Comparison of ENCODE assay signal across 13 cellular contexts in the genomic region with DNA sequence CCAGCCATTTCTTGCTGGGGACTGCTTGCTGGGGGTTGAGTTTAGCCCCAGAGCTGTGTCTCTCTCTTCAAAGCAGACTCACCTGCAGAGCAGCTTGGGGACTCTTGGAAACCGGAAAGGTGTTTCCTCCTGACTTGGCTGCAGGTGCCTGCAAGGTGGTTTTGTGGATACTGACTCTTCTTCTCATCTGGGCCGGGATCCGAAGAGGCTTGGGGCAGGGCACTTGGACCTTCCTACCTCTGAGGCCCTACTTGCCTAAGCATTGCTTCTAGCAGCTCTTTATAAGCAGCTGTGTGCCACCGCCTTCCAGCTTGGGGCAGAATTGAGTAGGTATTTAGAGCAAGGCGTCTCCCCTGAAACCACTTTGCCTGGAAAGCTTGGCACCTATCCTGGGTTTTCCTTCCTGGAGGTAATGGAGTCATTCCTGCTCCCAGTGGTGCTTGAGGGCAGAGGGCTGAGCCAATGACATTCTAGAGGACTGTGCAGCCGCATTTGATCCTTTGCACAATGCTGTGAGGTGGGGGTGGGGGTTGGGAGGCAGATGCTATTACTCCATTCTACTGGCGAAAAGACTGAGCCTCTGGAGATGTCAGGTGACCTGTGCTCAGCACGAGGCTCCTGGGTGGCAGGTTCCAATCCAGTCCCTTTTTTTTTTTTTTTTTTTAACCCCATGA. TPM values are rescaled to one million over a fixed set of nuclear protein-coding genes. Genes with fewer than 3 reads are reported as not detected.
DNase-seq lines count a peak whose midpoint lies in the region; ATAC-seq and TF ChIP-seq lines count a peak whose summit lies in the region.
"Had no signal": no experiment of that assay in that cellular context is flagged by ENCODE, and none has a peak within 500 bp of the region (broad histone marks: within the 10 kb centered on the region; RNA-seq: fewer than 3 reads in every experiment).

No MANE protein-coding gene starts in this region.

- TF ChIP-seq CTCF in activated CD8-positive, alpha-beta T cell treated with anti-CD3 and anti-CD28 coated beads for 36 hours (IDR thresholded peaks at IDR 0.05): no peak

- peak overlapping the region; percentile 96 for H3K27ac Mint-ChIP-seq in stimulated activated memory B cell treated with anti-CD40 and anti-IgM and Interleukin-4, amounts not matched to agents 10 μg/mL and 1 μg/mL and 100 μg/mL, for 72 hours
- no peak overlapping the region for H3K27ac Mint-ChIP-seq in activated CD8-positive, alpha-beta T cell treated with anti-CD3 and anti-CD28 coated beads for 36 hours
- H3K27ac Mint-ChIP-seq: T-helper 17 cell had no signal

- H3K9me3 Mint-ChIP-seq in stimulated activated memory B cell treated with anti-CD40 and anti-IgM and Interleukin-4, amounts not matched to agents 10 μg/mL and 1 μg/mL and 100 μg/mL, for 72 hours: no peaks in the 10 kb centered on the region
- H3K9me3 Mint-ChIP-seq in activated CD8-positive, alpha-beta T cell treated with anti-CD3 and anti-CD28 coated beads for 36 hours: no peaks in the 10 kb centered on the region
- H3K9me3 Mint-ChIP-seq: activated T-helper 1 cell treated with anti-CD3 and anti-CD28 coated beads, Interleukin-12 subunit alpha, Interleukin-12 subunit beta, Interleukin-2, Interleukin-4 antibody, amounts not matched to agents 30 ng/mL and 10 ng/mL and 1 ng/mL, durations not matched to agents 14 hours and 24 hours and 36 hours had no signal

- no peak for ATAC-seq in stimulated activated memory B cell treated with anti-CD40 and anti-IgM and Interleukin-4, amounts not matched to agents 10 μg/mL and 1 μg/mL and 100 μg/mL, for 72 hours
- ATAC-seq in HG02763 (IDR thresholded peaks at IDR 0.05; ENCODE audit: unreplicated experiment) (no peak), HG02938 (IDR thresholded peaks at IDR 0.05; ENCODE audit: unreplicated experiment) (no peak)
- no peak for ATAC-seq in activated CD8-positive, alpha-beta T cell treated with anti-CD3 and anti-CD28 coated beads for 36 hours
- ATAC-seq: psoas muscle, T-helper 17 cell had no signal

- peaks cover 21% of the 10 kb centered on the region for H3K36me3 Mint-ChIP-seq in stimulated activated memory B cell treated with anti-CD40 and anti-IgM and Interleukin-4, amounts not matched to agents 10 μg/mL and 1 μg/mL and 100 μg/mL, for 72 hours
- no peaks in the 10 kb centered on the region for H3K36me3 Mint-ChIP-seq in activated CD8-positive, alpha-beta T cell treated with anti-CD3 and anti-CD28 coated beads for 36 hours (ENCODE audit: low read depth)

- POLR2A ChIA-PET in activated CD8-positive, alpha-beta T cell treated with anti-CD3 and anti-CD28 coated beads for 36 hours (lab: Charles Lee): interaction anchor here (1.0 kb wide), 3 partner anchors 14 to 21 kb away, joined by 3 to 4 read pairs (median 3); no protein-coding TSS in a partner anchor

- H3K27me3 Mint-ChIP-seq in stimulated activated memory B cell treated with anti-CD40 and anti-IgM and Interleukin-4, amounts not matched to agents 10 μg/mL and 1 μg/mL and 100 μg/mL, for 72 hours: no peaks in the 10 kb centered on the region
- no peaks in the 10 kb centered on the region for H3K27me3 Mint-ChIP-seq in activated CD8-positive, alpha-beta T cell treated with anti-CD3 and anti-CD28 coated beads for 36 hours
- H3K27me3 Mint-ChIP-seq: T-helper 17 cell had no signal

- CTCF ChIA-PET in activated CD8-positive, alpha-beta T cell treated with anti-CD3 and anti-CD28 coated beads for 36 hours (lab: Charles Lee): interaction anchor here (2.1 kb wide), 1 partner anchor 77 kb away, joined by 6 read pairs; no protein-coding TSS in a partner anchor

- no peak overlapping the region for H3K4me3 Mint-ChIP-seq in stimulated activated memory B cell treated with anti-CD40 and anti-IgM and Interleukin-4, amounts not matched to agents 10 μg/mL and 1 μg/mL and 100 μg/mL, for 72 hours
- H3K4me3 Mint-ChIP-seq in activated CD8-positive, alpha-beta T cell treated with anti-CD3 and anti-CD28 coated beads for 36 hours: no peak overlapping the region
- H3K4me3 Mint-ChIP-seq: activated T-helper 1 cell treated with anti-CD3 and anti-CD28 coated beads, Interleukin-12 subunit alpha, Interleukin-12 subunit beta, Interleukin-2, Interleukin-4 antibody, amounts not matched to agents 30 ng/mL and 10 ng/mL and 1 ng/mL, durations not matched to agents 14 hours and 24 hours and 36 hours; T-helper 17 cell had no signal

- intact Hi-C loops in activated CD8-positive, alpha-beta T cell treated with anti-CD3 and anti-CD28 coated beads for 36 hours (cut with micrococcal nuclease): no loop called here

- H3K4me1 Mint-ChIP-seq in stimulated activated memory B cell treated with anti-CD40 and anti-IgM and Interleukin-4, amounts not matched to agents 10 μg/mL and 1 μg/mL and 100 μg/mL, for 72 hours: peaks cover 60% of the 10 kb centered on the region
- H3K4me1 Mint-ChIP-seq in activated CD8-positive, alpha-beta T cell treated with anti-CD3 and anti-CD28 coated beads for 36 hours (ENCODE audit: low read depth): peaks cover 36% of the 10 kb centered on the region

- DNase-seq in NCI-H2196 (lab: John Stamatoyannopoulos, UW; ENCODE audit: unreplicated experiment): peak; percentile 25
- no peak for DNase-seq in NCI-H2196 treated with DMSO at 0.1 percent for 48 hours (lab: John Stamatoyannopoulos, UW; ENCODE audit: unreplicated experiment)
- DNase-seq in SW480 (ENCODE audit: low spot score): peak; percentile 61
- peak; percentile 61 for DNase-seq in kidney tubule cell (ENCODE audit: low spot score)
- DNase-seq in activated CD8-positive, alpha-beta T cell treated with anti-CD3 and anti-CD28 coated beads for 36 hours: no peak
- DNase-seq: GDM1, NCI-H510A, T-helper 17 cell had no signal

RNA-seq across cellular contexts. Expression of a gene that starts 3.4 kb away (rescaled TPM):
- total RNA-seq in activated CD8-positive, alpha-beta T cell treated with anti-CD3 and anti-CD28 coated beads for 36 hours: 10 to 100 TPM; 17.9 to 18.4 TPM

RNA-seq across cellular contexts. Expression of a gene that starts 8.8 kb away (rescaled TPM):
- not detected for total RNA-seq in activated CD8-positive, alpha-beta T cell treated with anti-CD3 and anti-CD28 coated beads for 36 hours
- total RNA-seq: activated T-helper 1 cell treated with anti-CD3 and anti-CD28 coated beads, Interleukin-12 subunit alpha, Interleukin-12 subunit beta, Interleukin-2, Interleukin-4 antibody, amounts not matched to agents 30 ng/mL and 10 ng/mL and 1 ng/mL, durations not matched to agents 14 hours and 24 hours and 36 hours had no signal

RNA-seq across cellular contexts. Expression of a gene that starts 21.7 kb away (rescaled TPM):
- 10 to 100 TPM; 67.4 to 68.8 TPM for total RNA-seq in activated CD8-positive, alpha-beta T cell treated with anti-CD3 and anti-CD28 coated beads for 36 hours

RNA-seq across cellular contexts. Expression of a gene that starts 29.4 kb away (rescaled TPM):
- total RNA-seq in activated CD8-positive, alpha-beta T cell treated with anti-CD3 and anti-CD28 coated beads for 36 hours: 100 to 1,000 TPM; 106 to 120 TPM

RNA-seq across cellular contexts. Expression of a gene that starts 32.1 kb away (rescaled TPM):
- total RNA-seq in activated CD8-positive, alpha-beta T cell treated with anti-CD3 and anti-CD28 coated beads for 36 hours: 100 to 1,000 TPM; 140 to 145 TPM

Comparison
In these comparisons a context has a peak if more than half of its experiments do, and no peak if none do; other contexts are left out.
1. DNase-seq: peak in NCI-H2196 (single experiment), SW480 (single experiment) and kidney tubule cell (single experiment); none in NCI-H2196 treated with DMSO at 0.1 percent for 48 hours (single experiment) and activated CD8-positive, alpha-beta T cell treated with anti-CD3 and anti-CD28 coated beads for 36 hours (single experiment).